17 cellular contexts compared by ENCODE assay signal in the genomic region with DNA sequence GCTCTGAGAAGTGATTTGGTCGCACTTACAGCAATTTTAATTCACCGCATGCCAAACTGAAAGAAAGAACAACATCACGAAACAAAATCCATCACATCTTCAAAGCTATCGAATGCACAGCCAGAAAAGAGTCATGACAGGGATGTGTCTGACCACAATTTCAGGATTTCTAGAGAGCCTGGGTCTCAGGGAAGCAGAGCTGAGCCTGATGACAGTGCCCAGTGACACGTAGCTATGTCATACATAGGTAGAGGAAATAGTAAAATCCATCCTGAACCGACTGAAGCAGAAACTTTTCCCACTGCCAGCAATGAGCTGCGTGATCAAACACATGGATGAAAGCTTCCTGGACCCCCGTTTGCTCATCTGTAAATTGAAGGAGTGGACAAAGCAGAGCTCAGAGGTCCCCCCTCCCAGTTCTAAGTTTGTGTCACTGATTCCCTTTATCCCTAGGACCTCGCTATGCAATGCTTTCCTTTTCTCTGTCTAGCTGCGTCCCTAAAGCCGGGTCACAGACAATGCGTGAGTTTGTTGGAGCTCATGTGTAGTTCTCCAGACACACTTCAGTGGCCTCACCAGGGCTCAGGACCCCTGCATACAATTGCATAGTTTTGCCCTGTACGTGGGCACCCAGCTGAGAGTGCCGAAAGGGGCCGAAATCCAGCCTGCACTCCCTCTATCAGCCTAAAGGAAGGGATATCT. TPM values are rescaled to one million over a fixed set of nuclear protein-coding genes. Genes with fewer than 3 reads are reported as not detected.
DNase-seq lines count a peak whose midpoint lies in the region; ATAC-seq and TF ChIP-seq lines count a peak whose summit lies in the region.
"Had no signal": no experiment of that assay in that cellular context is flagged by ENCODE, and none has a peak within 500 bp of the region (broad histone marks: within the 10 kb centered on the region; RNA-seq: fewer than 3 reads in every experiment).

No MANE protein-coding gene starts in this region.

- H3K4me1 Mint-ChIP-seq in natural killer cell treated with Interleukin-12 subunit alpha and Interleukin-12 subunit beta and Interleukin-15 and Interleukin-18, amount 100 ng/mL, for 72 hours (ENCODE audit: low read depth in 2 of 2), result no peaks in the 10 kb centered on the region
- H3K4me1 Mint-ChIP-seq: central memory CD8-positive, alpha-beta T cell; memory B cell had no signal

- H2AFZ ChIP-seq in hepatocyte (no peak overlapping the region), OCI-LY7 (ENCODE audit: low read length) (no peak overlapping the region)

- 74% methylated on average over 15 of the region's 15 CpGs for WGBS in hepatocyte (ENCODE audit: low lambda C conversion rate, missing lambda C conversion rate)

- no TSS peak for BruUV-seq in OCI-LY7 (replicated peaks; lab: Mats Ljungman, UMichigan)

- no peak overlapping the region for H3K27ac Mint-ChIP-seq in natural killer cell treated with Interleukin-12 subunit alpha and Interleukin-12 subunit beta and Interleukin-15 and Interleukin-18, amount 100 ng/mL, for 72 hours
- H3K27ac Mint-ChIP-seq: activated naive CD4-positive, alpha-beta T cell treated with anti-CD3 and anti-CD28 coated beads for 36 hours; memory B cell had no signal

- H3K9me3 Mint-ChIP-seq in natural killer cell treated with Interleukin-12 subunit alpha and Interleukin-12 subunit beta and Interleukin-15 and Interleukin-18, amount 100 ng/mL, for 72 hours, result peaks cover 3% of the 10 kb centered on the region
- H3K9me3 Mint-ChIP-seq: activated naive CD4-positive, alpha-beta T cell treated with anti-CD3 and anti-CD28 coated beads for 36 hours; memory B cell had no signal

- POLR2A ChIA-PET in OCI-LY7 (lab: Charles Lee), result no interaction called here

- peaks cover 12% of the 10 kb centered on the region for H3K4me1 ChIP-seq in hepatocyte (ENCODE audit: insufficient read depth)
- no peaks in the 10 kb centered on the region for H3K4me1 ChIP-seq in OCI-LY7 (ENCODE audit: insufficient read depth, low read length, poor library complexity, severe bottlenecking)
- H3K4me1 ChIP-seq: BE2C had no signal

- H3K4me2 ChIP-seq in hepatocyte (peak overlapping the region; percentile 7), OCI-LY7 (ENCODE audit: low read length) (no peak overlapping the region)

- TF ChIP-seq CTCF in hepatocyte (IDR thresholded peaks at IDR 0.05; ENCODE audit: poor library complexity), result no peak
- TF ChIP-seq CTCF in OCI-LY7 (conservative IDR thresholded peaks at IDR 0.05; ENCODE audit: low read length), result no peak

- H3K79me2 ChIP-seq in hepatocyte (no peaks in the 10 kb centered on the region), OCI-LY7 (ENCODE audit: insufficient read depth, low read depth, low read length) (no peaks in the 10 kb centered on the region)

- peak; percentile 21; the same call in 2 of the 3 replicates for ATAC-seq in SK-N-SH treated with all-trans-retinoic acid at 6 μM for 48 hours
- ATAC-seq in natural killer cell treated with Interleukin-12 subunit alpha and Interleukin-12 subunit beta and Interleukin-15 and Interleukin-18, amount 100 ng/mL, for 72 hours, result no peak

- H3K27me3 ChIP-seq in hepatocyte, result peaks cover 11% of the 10 kb centered on the region
- H3K27me3 ChIP-seq: BE2C had no signal

- no peaks in the 10 kb centered on the region for H3K36me3 Mint-ChIP-seq in natural killer cell treated with Interleukin-12 subunit alpha and Interleukin-12 subunit beta and Interleukin-15 and Interleukin-18, amount 100 ng/mL, for 72 hours
- H3K36me3 Mint-ChIP-seq: memory B cell had no signal

- intact Hi-C loops in OCI-LY7 (cut with micrococcal nuclease; ENCODE audit: unreplicated experiment), result no loop called here

- H3K9me2 ChIP-seq in hepatocyte (replicated peaks; ENCODE audit: insufficient read depth) (no peaks in the 10 kb centered on the region), OCI-LY7 (ENCODE audit: insufficient read depth, low read length) (no peaks in the 10 kb centered on the region)

- H3K4me3 Mint-ChIP-seq in natural killer cell treated with Interleukin-12 subunit alpha and Interleukin-12 subunit beta and Interleukin-15 and Interleukin-18, amount 100 ng/mL, for 72 hours, result no peak overlapping the region
- H3K4me3 Mint-ChIP-seq: activated naive CD4-positive, alpha-beta T cell treated with anti-CD3 and anti-CD28 coated beads for 36 hours; central memory CD8-positive, alpha-beta T cell; memory B cell had no signal

- no peak overlapping the region for H3K4me3 ChIP-seq in hepatocyte
- no peak overlapping the region for H3K4me3 ChIP-seq in OCI-LY7 (ENCODE audit: low read depth, low read length, poor library complexity, severe bottlenecking)

- H4K20me1 ChIP-seq in hepatocyte (ENCODE audit: insufficient read depth, poor library complexity, severe bottlenecking) (no peaks in the 10 kb centered on the region), OCI-LY7 (ENCODE audit: insufficient read depth, low read length) (no peaks in the 10 kb centered on the region)

- peak; percentile 28 for DNase-seq in EH (ENCODE audit: low read depth)
- no peak for DNase-seq in hepatocyte (ENCODE audit: low spot score)
- DNase-seq in retina, result peak; percentile 48
- no peak for DNase-seq in KG1 (lab: John Stamatoyannopoulos, UW)
- no peak for DNase-seq in natural killer cell treated with Interleukin-12 subunit alpha and Interleukin-12 subunit beta and Interleukin-15 and Interleukin-18, amount 100 ng/mL, for 72 hours (ENCODE audit: low spot score)
- no peak for DNase-seq in OCI-LY7 (ENCODE audit: low spot score)
- DNase-seq in NCI-H1048 (lab: John Stamatoyannopoulos, UW), result no peak
- DNase-seq: activated naive CD4-positive, alpha-beta T cell treated with anti-CD3 and anti-CD28 coated beads for 36 hours; BE2C; DMS79; hippocampal formation; NCI-H2107; stimulated activated CD4-positive, alpha-beta T cell treated with anti-CD3 and anti-CD28 coated beads, Interleukin-1b, Interleukin-23, amount 100 ng/mL, for 48 hours had no signal

- H3K27ac ChIP-seq in hepatocyte (no peak overlapping the region), OCI-LY7 (ENCODE audit: low read depth, low read length, poor library complexity, severe bottlenecking) (no peak overlapping the region)

- CTCF ChIA-PET in OCI-LY7 (lab: Charles Lee; ENCODE audit: unreplicated experiment), result no interaction called here

- H3K36me3 ChIP-seq in hepatocyte (replicated peaks; ENCODE audit: insufficient read depth, low read depth) (no peaks in the 10 kb centered on the region), OCI-LY7 (ENCODE audit: insufficient read depth, low read length) (no peaks in the 10 kb centered on the region)
- H3K36me3 ChIP-seq: BE2C had no signal

- H3K27me3 Mint-ChIP-seq in natural killer cell treated with Interleukin-12 subunit alpha and Interleukin-12 subunit beta and Interleukin-15 and Interleukin-18, amount 100 ng/mL, for 72 hours, result peaks cover 0 to 5% of the 10 kb centered on the region in 2 donors
- H3K27me3 Mint-ChIP-seq: central memory CD8-positive, alpha-beta T cell had no signal

- H3K9me3 ChIP-seq in hepatocyte (ENCODE audit: low read depth) (no peaks in the 10 kb centered on the region), OCI-LY7 (ENCODE audit: low read length) (no peaks in the 10 kb centered on the region)
- H3K9me3 ChIP-seq: BE2C had no signal

TF ChIP-seq in SK-N-SH treated with all-trans-retinoic acid at 6 μM for 48 hours, 23 proteins besides CTCF, POLR2A, EP300 and RAD21 (continues in another document):
- TF ChIP-seq, protein P1, sequence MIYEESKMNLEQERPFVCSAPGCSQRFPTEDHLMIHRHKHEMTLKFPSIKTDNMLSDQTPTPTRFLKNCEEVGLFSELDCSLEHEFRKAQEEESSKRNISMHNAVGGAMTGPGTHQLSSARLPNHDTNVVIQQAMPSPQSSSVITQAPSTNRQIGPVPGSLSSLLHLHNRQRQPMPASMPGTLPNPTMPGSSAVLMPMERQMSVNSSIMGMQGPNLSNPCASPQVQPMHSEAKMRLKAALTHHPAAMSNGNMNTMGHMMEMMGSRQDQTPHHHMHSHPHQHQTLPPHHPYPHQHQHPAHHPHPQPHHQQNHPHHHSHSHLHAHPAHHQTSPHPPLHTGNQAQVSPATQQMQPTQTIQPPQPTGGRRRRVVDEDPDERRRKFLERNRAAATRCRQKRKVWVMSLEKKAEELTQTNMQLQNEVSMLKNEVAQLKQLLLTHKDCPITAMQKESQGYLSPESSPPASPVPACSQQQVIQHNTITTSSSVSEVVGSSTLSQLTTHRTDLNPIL (CRISPR knock-in tag; IDR thresholded peaks at IDR 0.05; ENCODE audit: low read depth), result no peak
- TF ChIP-seq SNAI2 (CRISPR knock-in tag; IDR thresholded peaks at IDR 0.05) (no peak), PPARA (CRISPR knock-in tag; IDR thresholded peaks at IDR 0.05; ENCODE audit: borderline replicate concordance) (no peak), CSDC2 (CRISPR knock-in tag; IDR thresholded peaks at IDR 0.05) (no peak)
- TF ChIP-seq, protein P2, sequence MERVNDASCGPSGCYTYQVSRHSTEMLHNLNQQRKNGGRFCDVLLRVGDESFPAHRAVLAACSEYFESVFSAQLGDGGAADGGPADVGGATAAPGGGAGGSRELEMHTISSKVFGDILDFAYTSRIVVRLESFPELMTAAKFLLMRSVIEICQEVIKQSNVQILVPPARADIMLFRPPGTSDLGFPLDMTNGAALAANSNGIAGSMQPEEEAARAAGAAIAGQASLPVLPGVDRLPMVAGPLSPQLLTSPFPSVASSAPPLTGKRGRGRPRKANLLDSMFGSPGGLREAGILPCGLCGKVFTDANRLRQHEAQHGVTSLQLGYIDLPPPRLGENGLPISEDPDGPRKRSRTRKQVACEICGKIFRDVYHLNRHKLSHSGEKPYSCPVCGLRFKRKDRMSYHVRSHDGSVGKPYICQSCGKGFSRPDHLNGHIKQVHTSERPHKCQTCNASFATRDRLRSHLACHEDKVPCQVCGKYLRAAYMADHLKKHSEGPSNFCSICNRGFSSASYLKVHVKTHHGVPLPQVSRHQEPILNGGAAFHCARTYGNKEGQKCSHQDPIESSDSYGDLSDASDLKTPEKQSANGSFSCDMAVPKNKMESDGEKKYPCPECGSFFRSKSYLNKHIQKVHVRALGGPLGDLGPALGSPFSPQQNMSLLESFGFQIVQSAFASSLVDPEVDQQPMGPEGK (CRISPR knock-in tag; IDR thresholded peaks at IDR 0.05; ENCODE audit: borderline replicate concordance), result no peak

RNA-seq across cellular contexts. Expression of a gene that starts 37.6 kb away (rescaled TPM):
- 2.8 and 3.1 TPM in 2 replicates for total RNA-seq in hepatocyte
- 9.2 and 16.4 TPM in 2 replicates for polyA plus RNA-seq in hepatocyte
- not detected for total RNA-seq in natural killer cell treated with Interleukin-12 subunit alpha and Interleukin-12 subunit beta and Interleukin-15 and Interleukin-18, amount 100 ng/mL, for 72 hours
- total RNA-seq in OCI-LY7 (2014; rRNA removed; shearing (Covaris generic)), result 0.08 and 0.16 TPM in 2 replicates
- 0.70 and 0.85 TPM in 2 replicates for total RNA-seq in OCI-LY7 (2022)
- total RNA-seq: activated naive CD4-positive, alpha-beta T cell treated with anti-CD3 and anti-CD28 coated beads for 36 hours; endothelial cell of umbilical vein had no signal

Comparison
In these comparisons a context has a peak if more than half of its experiments do, and no peak if none do; other contexts are left out.
1. DNase-seq: peak in EH (single experiment) and retina (single experiment); none in hepatocyte (single experiment), KG1 (single experiment), natural killer cell treated with Interleukin-12 subunit alpha and Interleukin-12 subunit beta and Interleukin-15 and Interleukin-18, amount 100 ng/mL, for 72 hours (single experiment), OCI-LY7 (single experiment) and NCI-H1048 (single experiment).